In genomic region chr19:5255602-5256231, GRCh38 we compare ENCODE assay signal across 2 cellular contexts.
TF ChIP-seq lines count a peak whose summit lies in the region.

No MANE protein-coding gene starts in this region.

TF ChIP-seq in GM23338, 12 proteins besides CTCF, POLR2A, EP300 and RAD21:
- TF ChIP-seq NANOG (IDR thresholded peaks at IDR 0.05; ENCODE audit: borderline replicate concordance): no peak
- TF ChIP-seq CREB1 (CRISPR knock-in tag; IDR thresholded peaks at IDR 0.05; ENCODE audit: low read depth): no peak
- TF ChIP-seq EZH2 (IDR thresholded peaks at IDR 0.05; ENCODE audit: low read depth, unreplicated experiment): no peak
- TF ChIP-seq EZH2phosphoT487 (IDR thresholded peaks at IDR 0.05; ENCODE audit: unreplicated experiment): no peak
- TF ChIP-seq, protein P1, sequence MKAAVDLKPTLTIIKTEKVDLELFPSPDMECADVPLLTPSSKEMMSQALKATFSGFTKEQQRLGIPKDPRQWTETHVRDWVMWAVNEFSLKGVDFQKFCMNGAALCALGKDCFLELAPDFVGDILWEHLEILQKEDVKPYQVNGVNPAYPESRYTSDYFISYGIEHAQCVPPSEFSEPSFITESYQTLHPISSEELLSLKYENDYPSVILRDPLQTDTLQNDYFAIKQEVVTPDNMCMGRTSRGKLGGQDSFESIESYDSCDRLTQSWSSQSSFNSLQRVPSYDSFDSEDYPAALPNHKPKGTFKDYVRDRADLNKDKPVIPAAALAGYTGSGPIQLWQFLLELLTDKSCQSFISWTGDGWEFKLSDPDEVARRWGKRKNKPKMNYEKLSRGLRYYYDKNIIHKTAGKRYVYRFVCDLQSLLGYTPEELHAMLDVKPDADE (IDR thresholded peaks at IDR 0.05): no peak
- TF ChIP-seq REST (IDR thresholded peaks at IDR 0.05; ENCODE audit: unreplicated experiment): no peak
- TF ChIP-seq, protein P2, sequence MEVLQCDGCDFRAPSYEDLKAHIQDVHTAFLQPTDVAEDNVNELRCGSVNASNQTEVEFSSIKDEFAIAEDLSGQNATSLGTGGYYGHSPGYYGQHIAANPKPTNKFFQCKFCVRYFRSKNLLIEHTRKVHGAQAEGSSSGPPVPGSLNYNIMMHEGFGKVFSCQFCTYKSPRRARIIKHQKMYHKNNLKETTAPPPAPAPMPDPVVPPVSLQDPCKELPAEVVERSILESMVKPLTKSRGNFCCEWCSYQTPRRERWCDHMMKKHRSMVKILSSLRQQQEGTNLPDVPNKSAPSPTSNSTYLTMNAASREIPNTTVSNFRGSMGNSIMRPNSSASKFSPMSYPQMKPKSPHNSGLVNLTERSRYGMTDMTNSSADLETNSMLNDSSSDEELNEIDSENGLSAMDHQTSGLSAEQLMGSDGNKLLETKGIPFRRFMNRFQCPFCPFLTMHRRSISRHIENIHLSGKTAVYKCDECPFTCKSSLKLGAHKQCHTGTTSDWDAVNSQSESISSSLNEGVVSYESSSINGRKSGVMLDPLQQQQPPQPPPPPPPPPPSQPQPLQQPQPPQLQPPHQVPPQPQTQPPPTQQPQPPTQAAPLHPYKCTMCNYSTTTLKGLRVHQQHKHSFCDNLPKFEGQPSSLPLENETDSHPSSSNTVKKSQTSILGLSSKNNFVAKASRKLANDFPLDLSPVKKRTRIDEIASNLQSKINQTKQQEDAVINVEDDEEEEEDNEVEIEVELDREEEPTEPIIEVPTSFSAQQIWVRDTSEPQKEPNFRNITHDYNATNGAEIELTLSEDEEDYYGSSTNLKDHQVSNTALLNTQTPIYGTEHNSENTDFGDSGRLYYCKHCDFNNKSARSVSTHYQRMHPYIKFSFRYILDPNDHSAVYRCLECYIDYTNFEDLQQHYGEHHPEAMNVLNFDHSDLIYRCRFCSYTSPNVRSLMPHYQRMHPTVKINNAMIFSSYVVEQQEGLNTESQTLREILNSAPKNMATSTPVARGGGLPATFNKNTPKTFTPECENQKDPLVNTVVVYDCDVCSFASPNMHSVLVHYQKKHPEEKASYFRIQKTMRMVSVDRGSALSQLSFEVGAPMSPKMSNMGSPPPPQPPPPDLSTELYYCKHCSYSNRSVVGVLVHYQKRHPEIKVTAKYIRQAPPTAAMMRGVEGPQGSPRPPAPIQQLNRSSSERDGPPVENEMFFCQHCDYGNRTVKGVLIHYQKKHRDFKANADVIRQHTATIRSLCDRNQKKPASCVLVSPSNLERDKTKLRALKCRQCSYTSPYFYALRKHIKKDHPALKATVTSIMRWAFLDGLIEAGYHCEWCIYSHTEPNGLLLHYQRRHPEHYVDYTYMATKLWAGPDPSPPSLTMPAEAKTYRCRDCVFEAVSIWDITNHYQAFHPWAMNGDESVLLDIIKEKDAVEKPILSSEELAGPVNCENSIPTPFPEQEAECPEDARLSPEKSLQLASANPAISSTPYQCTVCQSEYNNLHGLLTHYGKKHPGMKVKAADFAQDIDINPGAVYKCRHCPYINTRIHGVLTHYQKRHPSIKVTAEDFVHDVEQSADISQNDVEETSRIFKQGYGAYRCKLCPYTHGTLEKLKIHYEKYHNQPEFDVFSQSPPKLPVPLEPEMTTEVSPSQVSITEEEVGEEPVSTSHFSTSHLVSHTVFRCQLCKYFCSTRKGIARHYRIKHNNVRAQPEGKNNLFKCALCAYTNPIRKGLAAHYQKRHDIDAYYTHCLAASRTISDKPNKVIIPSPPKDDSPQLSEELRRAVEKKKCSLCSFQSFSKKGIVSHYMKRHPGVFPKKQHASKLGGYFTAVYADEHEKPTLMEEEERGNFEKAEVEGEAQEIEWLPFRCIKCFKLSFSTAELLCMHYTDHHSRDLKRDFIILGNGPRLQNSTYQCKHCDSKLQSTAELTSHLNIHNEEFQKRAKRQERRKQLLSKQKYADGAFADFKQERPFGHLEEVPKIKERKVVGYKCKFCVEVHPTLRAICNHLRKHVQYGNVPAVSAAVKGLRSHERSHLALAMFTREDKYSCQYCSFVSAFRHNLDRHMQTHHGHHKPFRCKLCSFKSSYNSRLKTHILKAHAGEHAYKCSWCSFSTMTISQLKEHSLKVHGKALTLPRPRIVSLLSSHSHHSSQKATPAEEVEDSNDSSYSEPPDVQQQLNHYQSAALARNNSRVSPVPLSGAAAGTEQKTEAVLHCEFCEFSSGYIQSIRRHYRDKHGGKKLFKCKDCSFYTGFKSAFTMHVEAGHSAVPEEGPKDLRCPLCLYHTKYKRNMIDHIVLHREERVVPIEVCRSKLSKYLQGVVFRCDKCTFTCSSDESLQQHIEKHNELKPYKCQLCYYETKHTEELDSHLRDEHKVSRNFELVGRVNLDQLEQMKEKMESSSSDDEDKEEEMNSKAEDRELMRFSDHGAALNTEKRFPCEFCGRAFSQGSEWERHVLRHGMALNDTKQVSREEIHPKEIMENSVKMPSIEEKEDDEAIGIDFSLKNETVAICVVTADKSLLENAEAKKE (CRISPR knock-in tag; IDR thresholded peaks at IDR 0.05): no peak
- no peak for TF ChIP-seq STAT1 (IDR thresholded peaks at IDR 0.05; ENCODE audit: unreplicated experiment)
- TF ChIP-seq ZNF331 (CRISPR knock-in tag; IDR thresholded peaks at IDR 0.05; ENCODE audit: low read depth): no peak
- no peak for TF ChIP-seq JUNB (IDR thresholded peaks at IDR 0.05; ENCODE audit: unreplicated experiment)
- TF ChIP-seq POLR2AphosphoS5 (IDR thresholded peaks at IDR 0.05; ENCODE audit: low read depth): no peak
- TF ChIP-seq ZNF114 (CRISPR knock-in tag; IDR thresholded peaks at IDR 0.05): no peak
TF ChIP-seq in GM23338: peak in this region for 0.

TF ChIP-seq in GM12878, 131 proteins besides CTCF, POLR2A, EP300 and RAD21:
- TF ChIP-seq RBBP5 (conservative IDR thresholded peaks at IDR 0.05) (no peak), ZBTB33 (IDR thresholded peaks at IDR 0.05) (peak; percentile 54; the same call in 1 of the 2 replicates), MLLT1 (IDR thresholded peaks at IDR 0.05) (peak; percentile 62; the same call in 1 of the 2 replicates)
